ENCODE assay signal across 1 cellular context in the genomic region with DNA sequence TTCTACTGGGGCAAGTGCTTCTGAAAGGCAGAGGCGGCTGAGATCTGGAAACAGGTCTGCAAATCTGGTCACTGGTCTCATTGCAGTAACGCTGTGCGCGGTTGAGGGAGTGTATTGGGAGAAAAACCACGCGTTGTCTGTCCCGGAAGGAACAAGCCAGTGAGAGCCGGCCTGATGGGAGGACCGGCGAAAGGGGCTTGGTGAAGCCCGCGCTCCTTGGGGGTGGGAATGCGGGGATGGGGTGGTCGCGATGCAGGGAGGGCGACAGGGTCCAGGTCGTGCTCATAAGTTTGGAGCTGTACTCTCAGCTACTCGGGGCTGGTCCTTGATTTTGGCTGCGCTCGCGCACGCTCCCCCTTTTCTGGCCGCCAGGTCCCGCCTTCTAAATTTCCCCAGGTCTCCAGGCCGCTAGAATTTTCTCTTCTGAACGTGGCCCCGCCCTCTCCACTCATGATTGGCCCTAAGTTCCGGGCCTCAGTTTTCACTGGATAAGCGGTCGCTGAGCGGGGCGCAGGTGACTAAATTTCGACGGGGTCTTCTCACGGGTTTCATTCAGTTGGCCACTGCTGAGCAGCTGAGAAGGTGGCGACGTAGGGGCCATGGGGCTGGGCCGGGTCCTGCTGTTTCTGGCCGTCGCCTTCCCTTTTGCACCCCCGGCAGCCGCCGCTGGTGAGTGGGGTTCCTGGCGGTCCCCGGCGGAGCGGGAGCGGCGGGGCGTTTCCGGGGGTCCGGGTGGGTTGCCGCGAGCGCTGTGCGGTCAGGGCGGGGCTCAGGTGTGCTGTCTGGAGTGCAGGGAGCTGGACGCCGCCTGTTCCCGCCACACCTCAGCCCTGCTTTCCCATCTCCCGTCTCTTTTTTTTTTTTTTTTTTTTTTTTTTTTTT.
A peak's percentile ranks its signal among the peaks of the same experiment; 100 is the strongest.
TF ChIP-seq lines count a peak whose summit lies in the region.

A gene (plus strand): TSS at position 551 of the 882 bp plus-strand sequence. CDS start 49 bp downstream, at position 600.

TF ChIP-seq in HEK293, 187 proteins besides CTCF, POLR2A, EP300 and RAD21 (continued from another document and continues in another):
- 0 out of 2 replicates have a peak, but pooled peaks have one; percentile 31 for TF ChIP-seq ZFP69B (tag by site-specific recombination; IDR thresholded peaks at IDR 0.05)
- TF ChIP-seq, protein P1, sequence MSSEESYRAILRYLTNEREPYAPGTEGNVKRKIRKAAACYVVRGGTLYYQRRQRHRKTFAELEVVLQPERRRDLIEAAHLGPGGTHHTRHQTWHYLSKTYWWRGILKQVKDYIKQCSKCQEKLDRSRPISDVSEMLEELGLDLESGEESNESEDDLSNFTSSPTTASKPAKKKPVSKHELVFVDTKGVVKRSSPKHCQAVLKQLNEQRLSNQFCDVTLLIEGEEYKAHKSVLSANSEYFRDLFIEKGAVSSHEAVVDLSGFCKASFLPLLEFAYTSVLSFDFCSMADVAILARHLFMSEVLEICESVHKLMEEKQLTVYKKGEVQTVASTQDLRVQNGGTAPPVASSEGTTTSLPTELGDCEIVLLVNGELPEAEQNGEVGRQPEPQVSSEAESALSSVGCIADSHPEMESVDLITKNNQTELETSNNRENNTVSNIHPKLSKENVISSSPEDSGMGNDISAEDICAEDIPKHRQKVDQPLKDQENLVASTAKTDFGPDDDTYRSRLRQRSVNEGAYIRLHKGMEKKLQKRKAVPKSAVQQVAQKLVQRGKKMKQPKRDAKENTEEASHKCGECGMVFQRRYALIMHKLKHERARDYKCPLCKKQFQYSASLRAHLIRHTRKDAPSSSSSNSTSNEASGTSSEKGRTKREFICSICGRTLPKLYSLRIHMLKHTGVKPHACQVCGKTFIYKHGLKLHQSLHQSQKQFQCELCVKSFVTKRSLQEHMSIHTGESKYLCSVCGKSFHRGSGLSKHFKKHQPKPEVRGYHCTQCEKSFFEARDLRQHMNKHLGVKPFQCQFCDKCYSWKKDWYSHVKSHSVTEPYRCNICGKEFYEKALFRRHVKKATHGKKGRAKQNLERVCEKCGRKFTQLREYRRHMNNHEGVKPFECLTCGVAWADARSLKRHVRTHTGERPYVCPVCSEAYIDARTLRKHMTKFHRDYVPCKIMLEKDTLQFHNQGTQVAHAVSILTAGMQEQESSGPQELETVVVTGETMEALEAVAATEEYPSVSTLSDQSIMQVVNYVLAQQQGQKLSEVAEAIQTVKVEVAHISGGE (tag by site-specific recombination; conservative IDR thresholded peaks at IDR 0.05; ENCODE audit: low read depth): peak; percentile 45; the same call in 1 of the 2 replicates
- TF ChIP-seq, protein P2, sequence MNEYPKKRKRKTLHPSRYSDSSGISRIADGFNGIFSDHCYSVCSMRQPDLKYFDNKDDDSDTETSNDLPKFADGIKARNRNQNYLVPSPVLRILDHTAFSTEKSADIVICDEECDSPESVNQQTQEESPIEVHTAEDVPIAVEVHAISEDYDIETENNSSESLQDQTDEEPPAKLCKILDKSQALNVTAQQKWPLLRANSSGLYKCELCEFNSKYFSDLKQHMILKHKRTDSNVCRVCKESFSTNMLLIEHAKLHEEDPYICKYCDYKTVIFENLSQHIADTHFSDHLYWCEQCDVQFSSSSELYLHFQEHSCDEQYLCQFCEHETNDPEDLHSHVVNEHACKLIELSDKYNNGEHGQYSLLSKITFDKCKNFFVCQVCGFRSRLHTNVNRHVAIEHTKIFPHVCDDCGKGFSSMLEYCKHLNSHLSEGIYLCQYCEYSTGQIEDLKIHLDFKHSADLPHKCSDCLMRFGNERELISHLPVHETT (tag by site-specific recombination; IDR thresholded peaks at IDR 0.05): no peak
- TF ChIP-seq, protein P3, sequence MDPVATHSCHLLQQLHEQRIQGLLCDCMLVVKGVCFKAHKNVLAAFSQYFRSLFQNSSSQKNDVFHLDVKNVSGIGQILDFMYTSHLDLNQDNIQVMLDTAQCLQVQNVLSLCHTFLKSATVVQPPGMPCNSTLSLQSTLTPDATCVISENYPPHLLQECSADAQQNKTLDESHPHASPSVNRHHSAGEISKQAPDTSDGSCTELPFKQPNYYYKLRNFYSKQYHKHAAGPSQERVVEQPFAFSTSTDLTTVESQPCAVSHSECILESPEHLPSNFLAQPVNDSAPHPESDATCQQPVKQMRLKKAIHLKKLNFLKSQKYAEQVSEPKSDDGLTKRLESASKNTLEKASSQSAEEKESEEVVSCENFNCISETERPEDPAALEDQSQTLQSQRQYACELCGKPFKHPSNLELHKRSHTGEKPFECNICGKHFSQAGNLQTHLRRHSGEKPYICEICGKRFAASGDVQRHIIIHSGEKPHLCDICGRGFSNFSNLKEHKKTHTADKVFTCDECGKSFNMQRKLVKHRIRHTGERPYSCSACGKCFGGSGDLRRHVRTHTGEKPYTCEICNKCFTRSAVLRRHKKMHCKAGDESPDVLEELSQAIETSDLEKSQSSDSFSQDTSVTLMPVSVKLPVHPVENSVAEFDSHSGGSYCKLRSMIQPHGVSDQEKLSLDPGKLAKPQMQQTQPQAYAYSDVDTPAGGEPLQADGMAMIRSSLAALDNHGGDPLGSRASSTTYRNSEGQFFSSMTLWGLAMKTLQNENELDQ (tag by site-specific recombination; IDR thresholded peaks at IDR 0.05; ENCODE audit: low read depth): no peak
- TF ChIP-seq ZNF202 (tag by site-specific recombination; IDR thresholded peaks at IDR 0.05; ENCODE audit: borderline replicate concordance): no peak
- TF ChIP-seq ZNF629 (tag by site-specific recombination; IDR thresholded peaks at IDR 0.05): 0 out of 2 replicates have a peak, but pooled peaks have one; percentile 25
- TF ChIP-seq ZNF768 (tag by site-specific recombination; IDR thresholded peaks at IDR 0.05): no peak
- peak; percentile 42; the same call in 1 of the 2 replicates for TF ChIP-seq ZNF394 (tag by site-specific recombination; IDR thresholded peaks at IDR 0.05; ENCODE audit: borderline replicate concordance)
- peak; percentile 49; the same call in 1 of the 2 replicates for TF ChIP-seq ZNF777 (tag by site-specific recombination; IDR thresholded peaks at IDR 0.05; ENCODE audit: borderline replicate concordance)
- no peak for TF ChIP-seq ZNF24 (tag by site-specific recombination; IDR thresholded peaks at IDR 0.05)
- TF ChIP-seq, protein P4, sequence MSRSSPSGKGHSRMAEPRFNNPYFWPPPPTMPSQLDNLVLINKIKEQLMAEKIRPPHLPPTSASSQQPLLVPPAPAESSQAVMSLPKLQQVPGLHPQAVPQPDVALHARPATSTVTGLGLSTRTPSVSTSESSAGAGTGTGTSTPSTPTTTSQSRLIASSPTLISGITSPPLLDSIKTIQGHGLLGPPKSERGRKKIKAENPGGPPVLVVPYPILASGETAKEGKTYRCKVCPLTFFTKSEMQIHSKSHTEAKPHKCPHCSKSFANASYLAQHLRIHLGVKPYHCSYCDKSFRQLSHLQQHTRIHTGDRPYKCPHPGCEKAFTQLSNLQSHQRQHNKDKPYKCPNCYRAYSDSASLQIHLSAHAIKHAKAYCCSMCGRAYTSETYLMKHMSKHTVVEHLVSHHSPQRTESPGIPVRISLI (tag by site-specific recombination; IDR thresholded peaks at IDR 0.05): peak; percentile 99
- no peak for TF ChIP-seq ZNF341 (tag by site-specific recombination; IDR thresholded peaks at IDR 0.05; ENCODE audit: low read depth)
- TF ChIP-seq ZBTB17 (tag by site-specific recombination; IDR thresholded peaks at IDR 0.05): peak; percentile 68
- no peak for TF ChIP-seq ZBTB48 (tag by site-specific recombination; IDR thresholded peaks at IDR 0.05)
- TF ChIP-seq ZNF76 (tag by site-specific recombination; IDR thresholded peaks at IDR 0.05; ENCODE audit: borderline replicate concordance, low read depth): peak; percentile 55; the same call in 1 of the 2 replicates
- no peak for TF ChIP-seq RBAK (tag by site-specific recombination; IDR thresholded peaks at IDR 0.05)
- TF ChIP-seq HOXA7 (CRISPR knock-in tag; IDR thresholded peaks at IDR 0.05; ENCODE audit: borderline replicate concordance): no peak
- TF ChIP-seq ZNF776 (tag by site-specific recombination; IDR thresholded peaks at IDR 0.05; ENCODE audit: borderline replicate concordance): no peak
- TF ChIP-seq ZNF391 (tag by site-specific recombination; IDR thresholded peaks at IDR 0.05; ENCODE audit: borderline replicate concordance, low read depth): no peak; the same call in 1 of the 2 replicates
- no peak for TF ChIP-seq ZNF211 (tag by site-specific recombination; IDR thresholded peaks at IDR 0.05; ENCODE audit: low read depth)
- no peak for TF ChIP-seq ZNF121 (tag by site-specific recombination; IDR thresholded peaks at IDR 0.05)
- no peak for TF ChIP-seq TCF7L2 (IDR thresholded peaks at IDR 0.05; ENCODE audit: borderline replicate concordance, low read depth, low read length)
- TF ChIP-seq ZNF169 (tag by site-specific recombination; IDR thresholded peaks at IDR 0.05): no peak
- TF ChIP-seq TRIM28 (IDR thresholded peaks at IDR 0.05; ENCODE audit: borderline replicate concordance, low read length): no peak
- TF ChIP-seq, protein P5, sequence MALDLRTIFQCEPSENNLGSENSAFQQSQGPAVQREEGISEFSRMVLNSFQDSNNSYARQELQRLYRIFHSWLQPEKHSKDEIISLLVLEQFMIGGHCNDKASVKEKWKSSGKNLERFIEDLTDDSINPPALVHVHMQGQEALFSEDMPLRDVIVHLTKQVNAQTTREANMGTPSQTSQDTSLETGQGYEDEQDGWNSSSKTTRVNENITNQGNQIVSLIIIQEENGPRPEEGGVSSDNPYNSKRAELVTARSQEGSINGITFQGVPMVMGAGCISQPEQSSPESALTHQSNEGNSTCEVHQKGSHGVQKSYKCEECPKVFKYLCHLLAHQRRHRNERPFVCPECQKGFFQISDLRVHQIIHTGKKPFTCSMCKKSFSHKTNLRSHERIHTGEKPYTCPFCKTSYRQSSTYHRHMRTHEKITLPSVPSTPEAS (tag by site-specific recombination; IDR thresholded peaks at IDR 0.05): no peak
- no peak for TF ChIP-seq BCL11B (tag by site-specific recombination; IDR thresholded peaks at IDR 0.05; ENCODE audit: low read depth)
- TF ChIP-seq ZNF146 (tag by site-specific recombination; IDR thresholded peaks at IDR 0.05): no peak
- no peak for TF ChIP-seq SCRT1 (tag by site-specific recombination; IDR thresholded peaks at IDR 0.05; ENCODE audit: borderline replicate concordance)
- no peak for TF ChIP-seq KLF9 (tag by site-specific recombination; IDR thresholded peaks at IDR 0.05; ENCODE audit: low read depth)
- TF ChIP-seq, protein P6, sequence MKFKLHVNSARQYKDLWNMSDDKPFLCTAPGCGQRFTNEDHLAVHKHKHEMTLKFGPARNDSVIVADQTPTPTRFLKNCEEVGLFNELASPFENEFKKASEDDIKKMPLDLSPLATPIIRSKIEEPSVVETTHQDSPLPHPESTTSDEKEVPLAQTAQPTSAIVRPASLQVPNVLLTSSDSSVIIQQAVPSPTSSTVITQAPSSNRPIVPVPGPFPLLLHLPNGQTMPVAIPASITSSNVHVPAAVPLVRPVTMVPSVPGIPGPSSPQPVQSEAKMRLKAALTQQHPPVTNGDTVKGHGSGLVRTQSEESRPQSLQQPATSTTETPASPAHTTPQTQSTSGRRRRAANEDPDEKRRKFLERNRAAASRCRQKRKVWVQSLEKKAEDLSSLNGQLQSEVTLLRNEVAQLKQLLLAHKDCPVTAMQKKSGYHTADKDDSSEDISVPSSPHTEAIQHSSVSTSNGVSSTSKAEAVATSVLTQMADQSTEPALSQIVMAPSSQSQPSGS (tag by site-specific recombination; IDR thresholded peaks at IDR 0.05; ENCODE audit: low read depth): no peak
- TF ChIP-seq KLF7 (tag by site-specific recombination; IDR thresholded peaks at IDR 0.05; ENCODE audit: borderline replicate concordance): no peak
- no peak for TF ChIP-seq ZNF175 (tag by site-specific recombination; IDR thresholded peaks at IDR 0.05)
- TF ChIP-seq, protein P7, sequence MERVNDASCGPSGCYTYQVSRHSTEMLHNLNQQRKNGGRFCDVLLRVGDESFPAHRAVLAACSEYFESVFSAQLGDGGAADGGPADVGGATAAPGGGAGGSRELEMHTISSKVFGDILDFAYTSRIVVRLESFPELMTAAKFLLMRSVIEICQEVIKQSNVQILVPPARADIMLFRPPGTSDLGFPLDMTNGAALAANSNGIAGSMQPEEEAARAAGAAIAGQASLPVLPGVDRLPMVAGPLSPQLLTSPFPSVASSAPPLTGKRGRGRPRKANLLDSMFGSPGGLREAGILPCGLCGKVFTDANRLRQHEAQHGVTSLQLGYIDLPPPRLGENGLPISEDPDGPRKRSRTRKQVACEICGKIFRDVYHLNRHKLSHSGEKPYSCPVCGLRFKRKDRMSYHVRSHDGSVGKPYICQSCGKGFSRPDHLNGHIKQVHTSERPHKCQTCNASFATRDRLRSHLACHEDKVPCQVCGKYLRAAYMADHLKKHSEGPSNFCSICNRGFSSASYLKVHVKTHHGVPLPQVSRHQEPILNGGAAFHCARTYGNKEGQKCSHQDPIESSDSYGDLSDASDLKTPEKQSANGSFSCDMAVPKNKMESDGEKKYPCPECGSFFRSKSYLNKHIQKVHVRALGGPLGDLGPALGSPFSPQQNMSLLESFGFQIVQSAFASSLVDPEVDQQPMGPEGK (tag by site-specific recombination; IDR thresholded peaks at IDR 0.05): peak; percentile 68
- TF ChIP-seq, protein P8, sequence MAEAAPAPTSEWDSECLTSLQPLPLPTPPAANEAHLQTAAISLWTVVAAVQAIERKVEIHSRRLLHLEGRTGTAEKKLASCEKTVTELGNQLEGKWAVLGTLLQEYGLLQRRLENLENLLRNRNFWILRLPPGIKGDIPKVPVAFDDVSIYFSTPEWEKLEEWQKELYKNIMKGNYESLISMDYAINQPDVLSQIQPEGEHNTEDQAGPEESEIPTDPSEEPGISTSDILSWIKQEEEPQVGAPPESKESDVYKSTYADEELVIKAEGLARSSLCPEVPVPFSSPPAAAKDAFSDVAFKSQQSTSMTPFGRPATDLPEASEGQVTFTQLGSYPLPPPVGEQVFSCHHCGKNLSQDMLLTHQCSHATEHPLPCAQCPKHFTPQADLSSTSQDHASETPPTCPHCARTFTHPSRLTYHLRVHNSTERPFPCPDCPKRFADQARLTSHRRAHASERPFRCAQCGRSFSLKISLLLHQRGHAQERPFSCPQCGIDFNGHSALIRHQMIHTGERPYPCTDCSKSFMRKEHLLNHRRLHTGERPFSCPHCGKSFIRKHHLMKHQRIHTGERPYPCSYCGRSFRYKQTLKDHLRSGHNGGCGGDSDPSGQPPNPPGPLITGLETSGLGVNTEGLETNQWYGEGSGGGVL (tag by site-specific recombination; IDR thresholded peaks at IDR 0.05): no peak
- TF ChIP-seq ZNF701 (tag by site-specific recombination; IDR thresholded peaks at IDR 0.05): no peak
- no peak for TF ChIP-seq ZNF423 (tag by site-specific recombination; IDR thresholded peaks at IDR 0.05)
- no peak for TF ChIP-seq ZNF785 (tag by site-specific recombination; IDR thresholded peaks at IDR 0.05)
- TF ChIP-seq YY1 (tag by site-specific recombination; IDR thresholded peaks at IDR 0.05): no peak
- 0 out of 2 replicates have a peak, but pooled peaks have one; percentile 18 for TF ChIP-seq ZNF10 (tag by site-specific recombination; IDR thresholded peaks at IDR 0.05)
